ENCODE assay signal across 2 cellular contexts in the genomic region with DNA sequence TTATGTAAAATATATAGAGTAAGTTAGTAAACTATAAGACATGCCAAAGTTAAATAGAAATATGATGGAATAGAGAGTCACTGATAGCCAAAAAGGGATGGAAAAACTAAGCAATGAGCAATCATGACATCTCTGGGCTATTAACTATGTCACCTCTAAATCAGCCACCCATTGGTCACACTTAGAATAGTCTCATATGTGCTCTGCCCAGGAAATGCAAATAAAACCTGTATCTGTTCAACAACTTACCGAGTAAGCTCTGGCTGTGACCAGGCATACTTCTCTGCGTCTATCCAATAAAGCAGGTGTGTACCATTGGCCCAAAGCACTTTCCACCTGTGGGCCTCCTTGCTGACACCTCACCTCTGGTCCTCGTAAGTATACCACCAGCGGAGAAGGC.
TF ChIP-seq lines count a peak whose summit lies in the region.

No MANE protein-coding gene starts in this region.

TF ChIP-seq in HepG2, 621 proteins besides CTCF, POLR2A, EP300 and RAD21:
- no peak for TF ChIP-seq SUZ12 (IDR thresholded peaks at IDR 0.05; ENCODE audit: low read depth, low read length)
- TF ChIP-seq JUND (CRISPR knock-in tag; IDR thresholded peaks at IDR 0.05): no peak
- TF ChIP-seq MAFG (CRISPR knock-in tag; IDR thresholded peaks at IDR 0.05): no peak
- TF ChIP-seq ZNF263 (CRISPR knock-in tag; IDR thresholded peaks at IDR 0.05): no peak
- TF ChIP-seq, protein P1, sequence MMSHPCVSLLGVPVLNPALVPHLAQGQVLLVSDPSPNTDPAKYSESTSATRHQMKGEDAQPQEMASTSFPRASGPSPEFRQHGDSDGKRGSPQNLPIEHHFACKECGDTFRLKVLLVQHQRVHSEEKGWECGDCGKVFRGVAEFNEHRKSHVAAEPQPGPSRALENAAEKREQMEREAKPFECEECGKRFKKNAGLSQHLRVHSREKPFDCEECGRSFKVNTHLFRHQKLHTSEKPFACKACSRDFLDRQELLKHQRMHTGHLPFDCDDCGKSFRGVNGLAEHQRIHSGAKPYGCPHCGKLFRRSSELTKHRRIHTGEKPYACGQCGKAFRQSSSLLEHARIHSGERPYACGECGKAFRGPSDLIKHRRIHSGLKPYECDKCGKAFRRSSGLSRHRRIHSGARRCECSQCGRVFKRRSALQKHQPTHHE (CRISPR knock-in tag; IDR thresholded peaks at IDR 0.05; ENCODE audit: borderline replicate concordance): no peak
- no peak for TF ChIP-seq ZNF709 (CRISPR knock-in tag; IDR thresholded peaks at IDR 0.05)
- no peak for TF ChIP-seq SYNCRIP (IDR thresholded peaks at IDR 0.05; ENCODE audit: insufficient read depth, low read depth, low read length)
- no peak for TF ChIP-seq KDM5A (IDR thresholded peaks at IDR 0.05; ENCODE audit: borderline replicate concordance, low read length)
- TF ChIP-seq ZNF83 (CRISPR knock-in tag; IDR thresholded peaks at IDR 0.05; ENCODE audit: borderline replicate concordance): no peak
- TF ChIP-seq, protein P2, sequence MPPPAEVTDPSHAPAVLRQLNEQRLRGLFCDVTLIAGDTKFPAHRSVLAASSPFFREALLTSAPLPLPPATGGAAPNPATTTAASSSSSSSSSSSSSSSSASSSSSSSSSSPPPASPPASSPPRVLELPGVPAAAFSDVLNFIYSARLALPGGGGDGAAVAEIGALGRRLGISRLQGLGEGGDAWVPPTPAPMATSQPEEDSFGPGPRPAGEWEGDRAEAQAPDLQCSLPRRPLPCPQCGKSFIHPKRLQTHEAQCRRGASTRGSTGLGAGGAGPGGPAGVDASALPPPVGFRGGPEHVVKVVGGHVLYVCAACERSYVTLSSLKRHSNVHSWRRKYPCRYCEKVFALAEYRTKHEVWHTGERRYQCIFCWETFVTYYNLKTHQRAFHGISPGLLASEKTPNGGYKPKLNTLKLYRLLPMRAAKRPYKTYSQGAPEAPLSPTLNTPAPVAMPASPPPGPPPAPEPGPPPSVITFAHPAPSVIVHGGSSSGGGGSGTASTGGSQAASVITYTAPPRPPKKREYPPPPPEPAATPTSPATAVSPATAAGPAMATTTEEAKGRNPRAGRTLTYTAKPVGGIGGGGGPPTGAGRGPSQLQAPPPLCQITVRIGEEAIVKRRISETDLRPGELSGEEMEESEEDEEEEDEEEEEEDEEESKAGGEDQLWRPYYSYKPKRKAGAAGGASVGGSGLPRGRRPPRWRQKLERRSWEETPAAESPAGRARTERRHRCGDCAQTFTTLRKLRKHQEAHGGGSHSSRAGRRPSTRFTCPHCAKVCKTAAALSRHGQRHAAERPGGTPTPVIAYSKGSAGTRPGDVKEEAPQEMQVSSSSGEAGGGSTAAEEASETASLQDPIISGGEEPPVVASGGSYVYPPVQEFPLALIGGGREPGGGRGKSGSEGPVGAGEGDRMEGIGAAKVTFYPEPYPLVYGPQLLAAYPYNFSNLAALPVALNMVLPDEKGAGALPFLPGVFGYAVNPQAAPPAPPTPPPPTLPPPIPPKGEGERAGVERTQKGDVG (CRISPR knock-in tag; IDR thresholded peaks at IDR 0.05; ENCODE audit: borderline replicate concordance): no peak
- TF ChIP-seq RBM22 (optimal IDR thresholded peaks at IDR 0.05; ENCODE audit: low read length): no peak

TF ChIP-seq in K562, 482 proteins besides CTCF, POLR2A, EP300 and RAD21:
- TF ChIP-seq MTA1 (IDR thresholded peaks at IDR 0.05; ENCODE audit: borderline replicate concordance) (no peak), HDAC6 (IDR thresholded peaks at IDR 0.05; ENCODE audit: low read depth, low read length) (no peak), CCAR2 (IDR thresholded peaks at IDR 0.05; ENCODE audit: low read depth, low read length) (no peak), ZNF699 (CRISPR knock-in tag; IDR thresholded peaks at IDR 0.05; ENCODE audit: insufficient replicate concordance) (no peak), CREBBP (IDR thresholded peaks at IDR 0.05; ENCODE audit: low read depth, low read length) (no peak), CBX5 (IDR thresholded peaks at IDR 0.05; ENCODE audit: borderline replicate concordance, low read depth) (no peak), POU5F1 (IDR thresholded peaks at IDR 0.05; ENCODE audit: borderline replicate concordance, low read depth, low read length, partially characterized antibody) (no peak), THRAP3 (IDR thresholded peaks at IDR 0.05; ENCODE audit: borderline replicate concordance) (no peak), CBX8 (IDR thresholded peaks at IDR 0.05; ENCODE audit: borderline replicate concordance, extremely low read depth, low read depth, low read length, poor library complexity, severe bottlenecking) (no peak), EWSR1 (IDR thresholded peaks at IDR 0.05; ENCODE audit: borderline replicate concordance, low read depth, partially characterized antibody) (no peak), GATAD2A (IDR thresholded peaks at IDR 0.05) (no peak), ZNF197 (CRISPR knock-in tag; IDR thresholded peaks at IDR 0.05; ENCODE audit: low read depth) (no peak), ZNF174 (CRISPR knock-in tag; IDR thresholded peaks at IDR 0.05) (no peak), FOXP1 (CRISPR knock-in tag; IDR thresholded peaks at IDR 0.05) (no peak)
- TF ChIP-seq, protein P3, sequence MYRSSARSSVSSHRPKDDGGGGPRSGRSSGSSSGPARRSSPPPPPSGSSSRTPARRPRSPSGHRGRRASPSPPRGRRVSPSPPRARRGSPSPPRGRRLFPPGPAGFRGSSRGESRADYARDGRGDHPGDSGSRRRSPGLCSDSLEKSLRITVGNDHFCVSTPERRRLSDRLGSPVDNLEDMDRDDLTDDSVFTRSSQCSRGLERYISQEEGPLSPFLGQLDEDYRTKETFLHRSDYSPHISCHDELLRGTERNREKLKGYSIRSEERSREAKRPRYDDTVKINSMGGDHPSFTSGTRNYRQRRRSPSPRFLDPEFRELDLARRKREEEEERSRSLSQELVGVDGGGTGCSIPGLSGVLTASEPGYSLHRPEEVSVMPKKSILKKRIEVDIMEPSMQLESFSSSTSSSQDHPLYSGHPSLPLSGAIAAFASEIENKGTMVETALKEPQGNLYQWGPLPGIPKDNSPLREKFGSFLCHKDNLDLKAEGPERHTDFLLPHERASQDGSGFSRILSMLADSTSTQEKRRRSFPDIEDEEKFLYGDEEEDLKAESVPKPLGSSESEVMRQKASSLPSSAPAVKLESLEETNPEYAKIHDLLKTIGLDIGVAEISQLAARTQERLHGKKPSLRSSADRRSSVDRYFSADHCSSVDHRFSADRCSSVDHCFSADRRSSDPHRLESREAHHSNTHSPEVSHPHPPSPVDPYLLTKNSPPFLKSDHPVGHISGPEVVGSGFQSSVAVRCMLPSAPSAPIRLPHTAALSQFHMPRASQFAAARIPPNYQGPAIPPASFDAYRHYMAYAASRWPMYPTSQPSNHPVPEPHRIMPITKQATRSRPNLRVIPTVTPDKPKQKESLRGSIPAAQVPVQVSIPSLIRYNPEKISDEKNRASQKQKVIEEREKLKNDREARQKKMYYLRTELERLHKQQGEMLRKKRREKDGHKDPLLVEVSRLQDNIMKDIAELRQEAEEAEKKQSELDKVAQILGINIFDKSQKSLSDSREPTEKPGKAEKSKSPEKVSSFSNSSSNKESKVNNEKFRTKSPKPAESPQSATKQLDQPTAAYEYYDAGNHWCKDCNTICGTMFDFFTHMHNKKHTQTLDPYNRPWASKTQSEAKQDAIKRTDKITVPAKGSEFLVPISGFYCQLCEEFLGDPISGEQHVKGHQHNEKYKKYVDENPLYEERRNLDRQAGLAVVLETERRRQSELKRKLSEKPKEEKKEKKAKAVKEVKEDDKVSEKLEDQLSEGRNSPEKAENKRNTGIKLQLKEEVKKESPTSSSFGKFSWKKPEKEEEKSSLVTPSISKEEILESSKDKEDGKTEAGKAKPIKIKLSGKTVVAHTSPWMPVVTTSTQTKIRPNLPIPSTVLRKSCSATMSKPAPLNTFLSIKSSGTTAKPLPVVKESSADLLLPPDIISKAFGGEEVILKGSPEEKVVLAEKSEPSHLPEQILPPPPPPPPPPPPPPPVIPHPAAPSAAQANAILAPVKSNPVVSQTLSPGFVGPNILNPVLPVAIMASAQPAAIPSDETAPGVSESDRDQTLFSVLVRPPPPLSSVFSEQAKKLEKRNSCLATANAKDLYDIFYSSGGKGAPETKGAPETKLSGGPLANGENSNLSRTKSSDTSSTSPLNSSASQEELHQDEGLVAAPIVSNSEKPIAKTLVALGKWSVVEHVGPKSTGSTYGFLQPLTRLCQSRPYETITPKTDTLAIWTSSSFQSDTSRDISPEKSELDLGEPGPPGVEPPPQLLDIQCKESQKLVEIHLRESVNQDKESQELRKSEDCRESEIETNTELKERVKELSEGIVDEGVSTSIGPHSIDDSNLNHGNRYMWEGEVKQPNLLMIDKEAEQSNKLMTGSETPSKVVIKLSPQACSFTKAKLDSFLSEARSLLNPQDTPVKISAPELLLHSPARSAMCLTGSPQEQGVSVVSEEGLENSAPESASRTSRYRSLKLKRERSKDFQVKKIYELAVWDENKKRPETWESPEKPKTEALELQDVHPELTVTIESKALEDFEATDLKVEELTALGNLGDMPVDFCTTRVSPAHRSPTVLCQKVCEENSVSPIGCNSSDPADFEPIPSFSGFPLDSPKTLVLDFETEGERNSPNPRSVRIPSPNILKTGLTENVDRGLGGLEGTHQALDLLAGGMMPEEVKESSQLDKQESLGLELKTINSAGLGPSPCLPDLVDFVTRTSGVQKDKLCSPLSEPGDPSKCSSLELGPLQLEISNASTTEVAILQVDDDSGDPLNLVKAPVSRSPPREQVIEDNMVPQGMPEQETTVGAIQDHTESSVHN (IDR thresholded peaks at IDR 0.05; ENCODE audit: borderline replicate concordance in 1 of 2, low read depth in 1 of 2): no peak
- TF ChIP-seq, protein P4, sequence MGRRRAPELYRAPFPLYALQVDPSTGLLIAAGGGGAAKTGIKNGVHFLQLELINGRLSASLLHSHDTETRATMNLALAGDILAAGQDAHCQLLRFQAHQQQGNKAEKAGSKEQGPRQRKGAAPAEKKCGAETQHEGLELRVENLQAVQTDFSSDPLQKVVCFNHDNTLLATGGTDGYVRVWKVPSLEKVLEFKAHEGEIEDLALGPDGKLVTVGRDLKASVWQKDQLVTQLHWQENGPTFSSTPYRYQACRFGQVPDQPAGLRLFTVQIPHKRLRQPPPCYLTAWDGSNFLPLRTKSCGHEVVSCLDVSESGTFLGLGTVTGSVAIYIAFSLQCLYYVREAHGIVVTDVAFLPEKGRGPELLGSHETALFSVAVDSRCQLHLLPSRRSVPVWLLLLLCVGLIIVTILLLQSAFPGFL (CRISPR knock-in tag; IDR thresholded peaks at IDR 0.05): no peak
- TF ChIP-seq, protein P5, sequence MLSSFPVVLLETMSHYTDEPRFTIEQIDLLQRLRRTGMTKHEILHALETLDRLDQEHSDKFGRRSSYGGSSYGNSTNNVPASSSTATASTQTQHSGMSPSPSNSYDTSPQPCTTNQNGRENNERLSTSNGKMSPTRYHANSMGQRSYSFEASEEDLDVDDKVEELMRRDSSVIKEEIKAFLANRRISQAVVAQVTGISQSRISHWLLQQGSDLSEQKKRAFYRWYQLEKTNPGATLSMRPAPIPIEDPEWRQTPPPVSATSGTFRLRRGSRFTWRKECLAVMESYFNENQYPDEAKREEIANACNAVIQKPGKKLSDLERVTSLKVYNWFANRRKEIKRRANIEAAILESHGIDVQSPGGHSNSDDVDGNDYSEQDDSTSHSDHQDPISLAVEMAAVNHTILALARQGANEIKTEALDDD (IDR thresholded peaks at IDR 0.05): no peak
